In genomic region chr14:50813544-50813863, GRCh38 we compare ENCODE assay signal across 9 cellular contexts.
DNase-seq lines count a peak whose midpoint lies in the region; ATAC-seq and TF ChIP-seq lines count a peak whose summit lies in the region.
"Had no signal": no experiment of that assay in that cellular context is flagged by ENCODE, and none has a peak within 500 bp of the region (broad histone marks: within the 10 kb centered on the region; RNA-seq: fewer than 3 reads in every experiment).

No MANE protein-coding gene starts in this region.

- no peaks in the 10 kb centered on the region for H3K27me3 ChIP-seq in GM06990 (replicated peaks; ENCODE audit: control insufficient read depth, insufficient read depth, low read length)

- TF ChIP-seq POLR2A in NB4 (IDR thresholded peaks at IDR 0.05; ENCODE audit: extremely low read depth, insufficient read length): no peak

- H3K36me3 ChIP-seq in GM06990 (ENCODE audit: control insufficient read depth, insufficient read depth, low read length): no peaks in the 10 kb centered on the region; the same call in none of the 2 replicates

- H3K4me3 ChIP-seq in GM06990 (replicated peaks; ENCODE audit: low read depth, low read length) (0 out of 2 replicates have a peak overlapping the region, but pooled peaks have one; percentile 7), NB4 (ENCODE audit: low read depth, low read length) (peak overlapping the region; percentile 48), fibroblast of pulmonary artery (replicated peaks; ENCODE audit: low read depth, low read length) (no peak overlapping the region)

- ATAC-seq in GM21576 (IDR thresholded peaks at IDR 0.05; ENCODE audit: unreplicated experiment) (peak; percentile 60), HG03457 (IDR thresholded peaks at IDR 0.05; ENCODE audit: unreplicated experiment) (no peak), GM21423 (IDR thresholded peaks at IDR 0.05; ENCODE audit: unreplicated experiment) (no peak)
- ATAC-seq: Right ventricle myocardium inferior had no signal

- DNase-seq in GM06990 (ENCODE audit: extremely low read depth, insufficient read length) (peak; percentile 51), NB4 (ENCODE audit: low read depth) (peak; percentile 85), fibroblast of pulmonary artery (ENCODE audit: low read depth) (peak; percentile 54), AG08395 (ENCODE audit: low spot score) (no peak)
- no peak for DNase-seq in activated CD8-positive, alpha-beta memory T cell treated with anti-CD3 and anti-CD28 coated beads, Interleukin-2, amount 50 U/mL, for 4 hours

- TF ChIP-seq CTCF in GM06990 (IDR thresholded peaks at IDR 0.05; ENCODE audit: insufficient read depth, low read length, poor library complexity, severe bottlenecking): no peak
- TF ChIP-seq CTCF in NB4 (IDR thresholded peaks at IDR 0.05; ENCODE audit: low read depth, low read length): no peak
- no peak for TF ChIP-seq CTCF in fibroblast of pulmonary artery (IDR thresholded peaks at IDR 0.05; ENCODE audit: low read length, missing control alignments)

Comparison
In these comparisons a context has a peak if more than half of its experiments do, and no peak if none do; other contexts are left out.
1. DNase-seq: peak in GM06990 (single experiment), NB4 (single experiment) and fibroblast of pulmonary artery (single experiment); none in AG08395 (single experiment) and activated CD8-positive, alpha-beta memory T cell treated with anti-CD3 and anti-CD28 coated beads, Interleukin-2, amount 50 U/mL, for 4 hours (single experiment).